12 cellular contexts compared by ENCODE assay signal in the genomic region with DNA sequence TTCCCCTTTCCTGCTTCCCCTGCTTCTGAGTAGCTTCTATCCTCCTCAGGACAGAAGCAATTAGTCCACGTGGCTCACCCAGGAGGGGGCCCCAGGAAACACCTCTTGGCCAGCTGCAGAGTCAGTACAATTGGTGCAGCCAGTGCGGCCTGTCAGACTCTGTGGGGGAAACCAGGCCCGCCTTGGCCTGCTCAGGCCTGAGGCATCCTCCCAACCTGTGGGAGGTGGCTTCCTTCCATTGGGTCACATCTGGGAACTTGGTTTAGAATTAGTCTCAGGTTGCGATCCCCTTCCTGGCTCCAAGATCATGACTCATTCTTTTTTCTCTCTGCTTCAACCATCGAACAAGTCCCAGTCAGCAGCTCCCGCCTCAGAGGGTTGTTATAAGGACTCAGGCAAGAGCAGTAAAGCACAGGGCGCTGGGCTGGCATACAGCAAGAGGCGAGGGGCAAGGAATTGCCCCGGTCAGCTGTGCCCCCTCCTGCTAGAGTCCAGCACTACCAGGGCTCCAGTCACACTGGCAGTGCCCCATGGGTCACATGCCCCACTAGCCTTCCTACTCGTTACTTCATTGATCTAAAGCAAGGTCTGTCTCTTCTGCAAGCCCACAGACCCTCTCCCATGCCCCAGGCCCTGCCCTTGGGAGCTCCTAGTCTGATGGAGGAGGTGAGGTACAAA. TPM values are rescaled to one million over a fixed set of nuclear protein-coding genes. Genes with fewer than 3 reads are reported as not detected.
DNase-seq lines count a peak whose midpoint lies in the region; ATAC-seq, FAIRE-seq and TF ChIP-seq lines count a peak whose summit lies in the region.
"Had no signal": no experiment of that assay in that cellular context is flagged by ENCODE, and none has a peak within 500 bp of the region (broad histone marks: within the 10 kb centered on the region; RNA-seq: fewer than 3 reads in every experiment).

No MANE protein-coding gene starts in this region.

- POLR2A ChIA-PET in PC-3 (lab: Charles Lee; ENCODE audit: unreplicated experiment), result no interaction called here

- H3K27ac ChIP-seq in PC-3 (ENCODE audit: low read length), result no peak overlapping the region

- FAIRE-seq in urothelium cell line (lab: Jason Lieb, UNC), result peak; percentile 77

- no peaks in the 10 kb centered on the region for H3K79me2 ChIP-seq in PC-3 (ENCODE audit: low read length)

- no TSS peak for BruUV-seq in PC-3 (replicated peaks; lab: Mats Ljungman, UMichigan)

- peak; percentile 45 for DNase-seq in activated CD8-positive, alpha-beta memory T cell treated with anti-CD3 and anti-CD28 coated beads for 24 hours
- no peak for DNase-seq in activated CD8-positive, alpha-beta memory T cell treated with anti-CD3 and anti-CD28 coated beads, Interleukin-2, amount 50 U/mL, for 48 hours
- DNase-seq in PC-3 (peak; percentile 81), epithelial cell of esophagus (ENCODE audit: low read depth) (peak; percentile 90), urothelium cell line (ENCODE audit: low spot score) (peak; percentile 85), NCI-H1092 treated with DMSO at 0.1 percent for 48 hours (lab: John Stamatoyannopoulos, UW) (no peak)
- no peak for DNase-seq in stimulated activated CD8-positive, alpha-beta memory T cell treated with anti-CD3 and anti-CD28 coated beads, Interleukin-4, amount 100 ng/mL, for 48 hours
- DNase-seq: activated B cell treated with CpG ODN at 0.5 μM for 24 hours; activated effector memory CD4-positive, alpha-beta T cell treated with anti-CD3 and anti-CD28 coated beads, Interleukin-2, amount 50 U/mL, for 16 hours had no signal

- no peak for TF ChIP-seq CTCF in PC-3 (conservative IDR thresholded peaks at IDR 0.05; ENCODE audit: low read depth, low read length)
- TF ChIP-seq CTCF in epithelial cell of esophagus (IDR thresholded peaks at IDR 0.05; ENCODE audit: insufficient read depth, low read depth, low read length, missing control alignments), result no peak

- no peaks in the 10 kb centered on the region for H3F3A ChIP-seq in PC-3 (ENCODE audit: low read length, unreplicated experiment)

- H4K20me1 ChIP-seq in PC-3 (ENCODE audit: low read length), result no peaks in the 10 kb centered on the region

- no peaks in the 10 kb centered on the region for H3K9me2 ChIP-seq in PC-3 (replicated peaks; ENCODE audit: low read length)

- H2AFZ ChIP-seq in PC-3 (ENCODE audit: low read length), result no peak overlapping the region; the same call in 1 of the 2 replicates

- H3K4me3 ChIP-seq in PC-3 (ENCODE audit: low read length) (no peak overlapping the region), epithelial cell of esophagus (ENCODE audit: low read length) (no peak overlapping the region)

- intact Hi-C loops in PC-3 (cut with micrococcal nuclease), result loop anchor here (10.0 kb wide), 1 partner anchor 580 kb away; no protein-coding TSS in a partner anchor

- peak overlapping the region; percentile 16; the same call in 1 of the 2 replicates for H3K4me2 ChIP-seq in PC-3 (ENCODE audit: low read length)

- peaks cover 12% of the 10 kb centered on the region for H3K4me1 ChIP-seq in PC-3 (ENCODE audit: insufficient read depth, low read length)

- CTCF ChIA-PET in PC-3 (lab: Charles Lee), result interaction anchor here (0.9 kb wide), 1 partner anchor 12 kb away, joined by 5 read pairs; no protein-coding TSS in a partner anchor

- H3K27me3 ChIP-seq in PC-3 (ENCODE audit: low read length), result peaks cover 8% of the 10 kb centered on the region; the same call in 1 of the 2 replicates

- no peaks in the 10 kb centered on the region for H3K36me3 ChIP-seq in PC-3 (ENCODE audit: low read depth, low read length)

- H3K9ac ChIP-seq in PC-3 (ENCODE audit: low read length), result no peak overlapping the region

- no peaks in the 10 kb centered on the region for H3K9me3 ChIP-seq in PC-3 (ENCODE audit: low read length)

- ATAC-seq in PC-3 (peak; percentile 89), GM19463 (IDR thresholded peaks at IDR 0.05; ENCODE audit: unreplicated experiment) (no peak)

RNA-seq across cellular contexts. Expression of a gene that starts 8.1 kb away (rescaled TPM):
- total RNA-seq in PC-3 (2014; rRNA removed), result not detected in 2 replicates
- total RNA-seq: activated B cell treated with CpG ODN at 0.5 μM for 24 hours, dermis microvascular lymphatic vessel endothelial cell had no signal

RNA-seq across cellular contexts. Expression of a gene that starts 17.7 kb away (rescaled TPM):
- not detected in 2 replicates for total RNA-seq in PC-3 (2014; rRNA removed)
- total RNA-seq: activated B cell treated with CpG ODN at 0.5 μM for 24 hours, dermis microvascular lymphatic vessel endothelial cell, skeletal muscle tissue had no signal

RNA-seq across cellular contexts. Expression of a gene that starts 34.6 kb away (rescaled TPM):
- 23.9 and 33.1 TPM in 2 replicates for total RNA-seq in PC-3 (2014; rRNA removed)

RNA-seq across cellular contexts. Expression of a gene that starts 36.3 kb away (rescaled TPM):
- not detected in 2 replicates for total RNA-seq in PC-3 (2014; rRNA removed)
- total RNA-seq: activated B cell treated with CpG ODN at 0.5 μM for 24 hours, dermis microvascular lymphatic vessel endothelial cell, skeletal muscle tissue had no signal

RNA-seq across cellular contexts. Expression of a gene that starts 53.9 kb away (rescaled TPM):
- total RNA-seq in PC-3 (2014; rRNA removed), result not detected in 2 replicates
- total RNA-seq: activated B cell treated with CpG ODN at 0.5 μM for 24 hours, dermis microvascular lymphatic vessel endothelial cell, skeletal muscle tissue had no signal

Comparison
In these comparisons a context has a peak if more than half of its experiments do, and no peak if none do; other contexts are left out.
1. DNase-seq: peak in activated CD8-positive, alpha-beta memory T cell treated with anti-CD3 and anti-CD28 coated beads for 24 hours (single experiment), PC-3 (single experiment), epithelial cell of esophagus (single experiment) and urothelium cell line (single experiment); none in activated CD8-positive, alpha-beta memory T cell treated with anti-CD3 and anti-CD28 coated beads, Interleukin-2, amount 50 U/mL, for 48 hours (single experiment), stimulated activated CD8-positive, alpha-beta memory T cell treated with anti-CD3 and anti-CD28 coated beads, Interleukin-4, amount 100 ng/mL, for 48 hours (single experiment) and NCI-H1092 treated with DMSO at 0.1 percent for 48 hours (single experiment).